1 cellular context compared by ENCODE assay signal in the genomic region with DNA sequence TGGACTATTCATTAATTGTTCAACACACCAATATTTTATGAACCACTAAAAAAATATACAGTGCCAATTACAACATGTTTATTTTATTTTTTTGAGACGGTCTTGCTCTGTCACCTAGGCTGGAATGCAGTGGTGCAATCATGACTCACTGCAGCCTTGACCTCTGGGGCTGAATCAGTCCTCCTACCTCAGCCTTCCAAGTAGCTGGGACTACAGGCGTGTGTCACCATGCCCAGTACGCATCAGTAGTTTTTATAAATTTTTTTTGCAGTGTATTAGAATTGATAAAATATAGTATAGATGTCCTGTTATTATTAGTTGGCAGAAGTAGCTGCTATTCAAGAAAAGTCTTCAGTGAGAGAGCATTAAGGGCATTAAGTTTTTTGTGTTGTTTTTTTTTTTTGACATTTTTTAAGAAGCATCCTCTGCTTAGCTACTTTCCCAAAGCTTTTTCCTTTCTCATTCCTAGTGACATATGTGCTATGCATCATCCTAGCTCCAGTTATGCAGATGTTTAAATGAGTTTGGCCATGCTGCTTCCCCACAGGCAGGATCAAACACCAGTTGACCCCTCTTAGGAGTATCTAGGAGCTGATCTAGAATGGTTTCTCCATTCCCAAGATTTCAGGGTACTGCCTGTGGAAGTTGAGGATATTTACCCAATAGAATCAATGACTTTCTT.
TF ChIP-seq lines count a peak whose summit lies in the region.

No MANE protein-coding gene starts in this region.

TF ChIP-seq in HepG2, 621 proteins besides CTCF, POLR2A, EP300 and RAD21 (continued from another document):
- peak; percentile 45 for TF ChIP-seq PAXIP1 (CRISPR knock-in tag; conservative IDR thresholded peaks at IDR 0.05)
- TF ChIP-seq KAT7 (CRISPR knock-in tag; IDR thresholded peaks at IDR 0.05; ENCODE audit: borderline replicate concordance): 0 out of 2 replicates have a peak, but pooled peaks have one; percentile 40
- TF ChIP-seq TBX3 (IDR thresholded peaks at IDR 0.05; ENCODE audit: borderline replicate concordance): peak; percentile 72
- peak; percentile 48; the same call in 1 of the 2 replicates for TF ChIP-seq SAP130 (CRISPR knock-in tag; IDR thresholded peaks at IDR 0.05; ENCODE audit: low read depth)
- TF ChIP-seq RXRB (CRISPR knock-in tag; IDR thresholded peaks at IDR 0.05; ENCODE audit: borderline replicate concordance): peak; percentile 80
- 0 out of 2 replicates have a peak, but pooled peaks have one; percentile 35 for TF ChIP-seq ZNF331 (CRISPR knock-in tag; IDR thresholded peaks at IDR 0.05)
- peak; percentile 61 for TF ChIP-seq HNF4A (CRISPR knock-in tag; IDR thresholded peaks at IDR 0.05)
- 0 out of 2 replicates have a peak, but pooled peaks have one; percentile 63 for TF ChIP-seq ZNF264 (CRISPR knock-in tag; IDR thresholded peaks at IDR 0.05)
